Comparison of ENCODE assay signal across 2 cellular contexts in the genomic region with DNA sequence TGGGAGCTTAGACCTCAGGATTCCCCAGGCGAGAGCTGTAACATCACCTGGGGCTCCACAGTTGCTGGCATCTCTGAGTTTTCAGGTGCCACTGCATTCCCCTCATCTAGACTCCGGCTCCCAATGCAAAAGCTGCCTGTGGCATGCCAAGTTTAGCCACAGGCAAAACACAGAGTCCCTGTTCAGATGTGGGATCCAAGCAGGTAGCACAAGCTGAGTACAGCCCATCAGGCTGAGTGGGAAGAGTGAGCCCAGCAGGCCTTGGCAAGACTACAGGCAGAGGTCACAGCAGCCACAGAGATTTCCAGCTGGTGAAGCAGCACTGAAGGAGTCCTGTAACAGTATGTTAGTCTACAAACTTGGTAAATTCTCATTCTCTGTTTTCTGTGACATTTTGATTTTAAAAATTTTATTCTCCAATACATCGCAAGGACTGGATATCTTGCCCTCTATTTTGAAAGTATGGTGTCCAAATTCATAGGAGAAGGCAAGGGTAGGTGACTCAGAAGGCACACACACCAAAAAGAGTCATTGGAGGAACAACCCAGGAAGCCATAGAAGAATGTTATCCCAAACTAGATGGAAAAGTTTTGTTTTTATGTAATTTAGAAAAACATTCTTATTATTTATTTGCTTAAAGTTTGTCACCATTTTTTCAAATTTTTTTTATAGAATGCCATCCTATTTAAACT.
TF ChIP-seq lines count a peak whose summit lies in the region.

No MANE protein-coding gene starts in this region.

TF ChIP-seq in HepG2, 621 proteins besides CTCF, POLR2A, EP300 and RAD21:
- TF ChIP-seq, protein P1, sequence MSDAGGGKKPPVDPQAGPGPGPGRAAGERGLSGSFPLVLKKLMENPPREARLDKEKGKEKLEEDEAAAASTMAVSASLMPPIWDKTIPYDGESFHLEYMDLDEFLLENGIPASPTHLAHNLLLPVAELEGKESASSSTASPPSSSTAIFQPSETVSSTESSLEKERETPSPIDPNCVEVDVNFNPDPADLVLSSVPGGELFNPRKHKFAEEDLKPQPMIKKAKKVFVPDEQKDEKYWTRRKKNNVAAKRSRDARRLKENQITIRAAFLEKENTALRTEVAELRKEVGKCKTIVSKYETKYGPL (CRISPR knock-in tag; IDR thresholded peaks at IDR 0.05): no peak
- TF ChIP-seq CCAR2 (optimal IDR thresholded peaks at IDR 0.05; ENCODE audit: low read depth, low read length): no peak
- TF ChIP-seq, protein P2, sequence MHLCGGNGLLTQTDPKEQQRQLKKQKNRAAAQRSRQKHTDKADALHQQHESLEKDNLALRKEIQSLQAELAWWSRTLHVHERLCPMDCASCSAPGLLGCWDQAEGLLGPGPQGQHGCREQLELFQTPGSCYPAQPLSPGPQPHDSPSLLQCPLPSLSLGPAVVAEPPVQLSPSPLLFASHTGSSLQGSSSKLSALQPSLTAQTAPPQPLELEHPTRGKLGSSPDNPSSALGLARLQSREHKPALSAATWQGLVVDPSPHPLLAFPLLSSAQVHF (CRISPR knock-in tag; IDR thresholded peaks at IDR 0.05): no peak
- no peak for TF ChIP-seq PHB2 (IDR thresholded peaks at IDR 0.05; ENCODE audit: partially characterized antibody)
- no peak for TF ChIP-seq ZNF431 (CRISPR knock-in tag; IDR thresholded peaks at IDR 0.05; ENCODE audit: borderline replicate concordance, low read depth)
- TF ChIP-seq, protein P3, sequence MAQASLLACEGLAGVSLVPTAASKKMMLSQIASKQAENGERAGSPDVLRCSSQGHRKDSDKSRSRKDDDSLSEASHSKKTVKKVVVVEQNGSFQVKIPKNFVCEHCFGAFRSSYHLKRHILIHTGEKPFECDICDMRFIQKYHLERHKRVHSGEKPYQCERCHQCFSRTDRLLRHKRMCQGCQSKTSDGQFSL (CRISPR knock-in tag; IDR thresholded peaks at IDR 0.05): no peak
- no peak for TF ChIP-seq ZSCAN9 (CRISPR knock-in tag; IDR thresholded peaks at IDR 0.05; ENCODE audit: borderline replicate concordance)

TF ChIP-seq in H1, 55 proteins besides CTCF, POLR2A, EP300 and RAD21:
- TF ChIP-seq CHD2 (IDR thresholded peaks at IDR 0.05; ENCODE audit: low read length) (no peak), MAFK (IDR thresholded peaks at IDR 0.05; ENCODE audit: low read depth, low read length) (no peak), SIX5 (IDR thresholded peaks at IDR 0.05; ENCODE audit: low read depth, low read length) (no peak)
- TF ChIP-seq, protein P4, sequence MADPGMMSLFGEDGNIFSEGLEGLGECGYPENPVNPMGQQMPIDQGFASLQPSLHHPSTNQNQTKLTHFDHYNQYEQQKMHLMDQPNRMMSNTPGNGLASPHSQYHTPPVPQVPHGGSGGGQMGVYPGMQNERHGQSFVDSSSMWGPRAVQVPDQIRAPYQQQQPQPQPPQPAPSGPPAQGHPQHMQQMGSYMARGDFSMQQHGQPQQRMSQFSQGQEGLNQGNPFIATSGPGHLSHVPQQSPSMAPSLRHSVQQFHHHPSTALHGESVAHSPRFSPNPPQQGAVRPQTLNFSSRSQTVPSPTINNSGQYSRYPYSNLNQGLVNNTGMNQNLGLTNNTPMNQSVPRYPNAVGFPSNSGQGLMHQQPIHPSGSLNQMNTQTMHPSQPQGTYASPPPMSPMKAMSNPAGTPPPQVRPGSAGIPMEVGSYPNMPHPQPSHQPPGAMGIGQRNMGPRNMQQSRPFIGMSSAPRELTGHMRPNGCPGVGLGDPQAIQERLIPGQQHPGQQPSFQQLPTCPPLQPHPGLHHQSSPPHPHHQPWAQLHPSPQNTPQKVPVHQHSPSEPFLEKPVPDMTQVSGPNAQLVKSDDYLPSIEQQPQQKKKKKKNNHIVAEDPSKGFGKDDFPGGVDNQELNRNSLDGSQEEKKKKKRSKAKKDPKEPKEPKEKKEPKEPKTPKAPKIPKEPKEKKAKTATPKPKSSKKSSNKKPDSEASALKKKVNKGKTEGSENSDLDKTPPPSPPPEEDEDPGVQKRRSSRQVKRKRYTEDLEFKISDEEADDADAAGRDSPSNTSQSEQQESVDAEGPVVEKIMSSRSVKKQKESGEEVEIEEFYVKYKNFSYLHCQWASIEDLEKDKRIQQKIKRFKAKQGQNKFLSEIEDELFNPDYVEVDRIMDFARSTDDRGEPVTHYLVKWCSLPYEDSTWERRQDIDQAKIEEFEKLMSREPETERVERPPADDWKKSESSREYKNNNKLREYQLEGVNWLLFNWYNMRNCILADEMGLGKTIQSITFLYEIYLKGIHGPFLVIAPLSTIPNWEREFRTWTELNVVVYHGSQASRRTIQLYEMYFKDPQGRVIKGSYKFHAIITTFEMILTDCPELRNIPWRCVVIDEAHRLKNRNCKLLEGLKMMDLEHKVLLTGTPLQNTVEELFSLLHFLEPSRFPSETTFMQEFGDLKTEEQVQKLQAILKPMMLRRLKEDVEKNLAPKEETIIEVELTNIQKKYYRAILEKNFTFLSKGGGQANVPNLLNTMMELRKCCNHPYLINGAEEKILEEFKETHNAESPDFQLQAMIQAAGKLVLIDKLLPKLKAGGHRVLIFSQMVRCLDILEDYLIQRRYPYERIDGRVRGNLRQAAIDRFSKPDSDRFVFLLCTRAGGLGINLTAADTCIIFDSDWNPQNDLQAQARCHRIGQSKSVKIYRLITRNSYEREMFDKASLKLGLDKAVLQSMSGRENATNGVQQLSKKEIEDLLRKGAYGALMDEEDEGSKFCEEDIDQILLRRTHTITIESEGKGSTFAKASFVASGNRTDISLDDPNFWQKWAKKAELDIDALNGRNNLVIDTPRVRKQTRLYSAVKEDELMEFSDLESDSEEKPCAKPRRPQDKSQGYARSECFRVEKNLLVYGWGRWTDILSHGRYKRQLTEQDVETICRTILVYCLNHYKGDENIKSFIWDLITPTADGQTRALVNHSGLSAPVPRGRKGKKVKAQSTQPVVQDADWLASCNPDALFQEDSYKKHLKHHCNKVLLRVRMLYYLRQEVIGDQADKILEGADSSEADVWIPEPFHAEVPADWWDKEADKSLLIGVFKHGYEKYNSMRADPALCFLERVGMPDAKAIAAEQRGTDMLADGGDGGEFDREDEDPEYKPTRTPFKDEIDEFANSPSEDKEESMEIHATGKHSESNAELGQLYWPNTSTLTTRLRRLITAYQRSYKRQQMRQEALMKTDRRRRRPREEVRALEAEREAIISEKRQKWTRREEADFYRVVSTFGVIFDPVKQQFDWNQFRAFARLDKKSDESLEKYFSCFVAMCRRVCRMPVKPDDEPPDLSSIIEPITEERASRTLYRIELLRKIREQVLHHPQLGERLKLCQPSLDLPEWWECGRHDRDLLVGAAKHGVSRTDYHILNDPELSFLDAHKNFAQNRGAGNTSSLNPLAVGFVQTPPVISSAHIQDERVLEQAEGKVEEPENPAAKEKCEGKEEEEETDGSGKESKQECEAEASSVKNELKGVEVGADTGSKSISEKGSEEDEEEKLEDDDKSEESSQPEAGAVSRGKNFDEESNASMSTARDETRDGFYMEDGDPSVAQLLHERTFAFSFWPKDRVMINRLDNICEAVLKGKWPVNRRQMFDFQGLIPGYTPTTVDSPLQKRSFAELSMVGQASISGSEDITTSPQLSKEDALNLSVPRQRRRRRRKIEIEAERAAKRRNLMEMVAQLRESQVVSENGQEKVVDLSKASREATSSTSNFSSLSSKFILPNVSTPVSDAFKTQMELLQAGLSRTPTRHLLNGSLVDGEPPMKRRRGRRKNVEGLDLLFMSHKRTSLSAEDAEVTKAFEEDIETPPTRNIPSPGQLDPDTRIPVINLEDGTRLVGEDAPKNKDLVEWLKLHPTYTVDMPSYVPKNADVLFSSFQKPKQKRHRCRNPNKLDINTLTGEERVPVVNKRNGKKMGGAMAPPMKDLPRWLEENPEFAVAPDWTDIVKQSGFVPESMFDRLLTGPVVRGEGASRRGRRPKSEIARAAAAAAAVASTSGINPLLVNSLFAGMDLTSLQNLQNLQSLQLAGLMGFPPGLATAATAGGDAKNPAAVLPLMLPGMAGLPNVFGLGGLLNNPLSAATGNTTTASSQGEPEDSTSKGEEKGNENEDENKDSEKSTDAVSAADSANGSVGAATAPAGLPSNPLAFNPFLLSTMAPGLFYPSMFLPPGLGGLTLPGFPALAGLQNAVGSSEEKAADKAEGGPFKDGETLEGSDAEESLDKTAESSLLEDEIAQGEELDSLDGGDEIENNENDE (IDR thresholded peaks at IDR 0.05; ENCODE audit: insufficient replicate concordance, low read length): no peak
- TF ChIP-seq, protein P5, sequence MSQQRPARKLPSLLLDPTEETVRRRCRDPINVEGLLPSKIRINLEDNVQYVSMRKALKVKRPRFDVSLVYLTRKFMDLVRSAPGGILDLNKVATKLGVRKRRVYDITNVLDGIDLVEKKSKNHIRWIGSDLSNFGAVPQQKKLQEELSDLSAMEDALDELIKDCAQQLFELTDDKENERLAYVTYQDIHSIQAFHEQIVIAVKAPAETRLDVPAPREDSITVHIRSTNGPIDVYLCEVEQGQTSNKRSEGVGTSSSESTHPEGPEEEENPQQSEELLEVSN (IDR thresholded peaks at IDR 0.05): no peak
